ENCODE assay signal across 27 cellular contexts in genomic region chr20:20531283-20531682, GRCh38.
"Had no signal": no experiment of that assay in that cellular context is flagged by ENCODE, and none has a peak within 500 bp of the region (broad histone marks: within the 10 kb centered on the region; RNA-seq: fewer than 3 reads in every experiment).

No MANE protein-coding gene starts in this region.

- H3K36me3 Mint-ChIP-seq: stimulated activated effector memory CD8-positive, alpha-beta T cell treated with anti-CD3 and anti-CD28 coated beads, Interleukin-12 subunit alpha, Interleukin-12 subunit beta, amount 100 ng/mL, for 72 hours had no signal

- H3K27ac Mint-ChIP-seq: stimulated activated effector memory CD8-positive, alpha-beta T cell treated with anti-CD3 and anti-CD28 coated beads, Interleukin-12 subunit alpha, Interleukin-12 subunit beta, amount 100 ng/mL, for 72 hours; stimulated activated memory B cell treated with anti-CD40 and anti-IgM and Interleukin-4, amounts not matched to agents 10 μg/mL and 1 μg/mL and 100 μg/mL, for 72 hours; stimulated activated naive B cell treated with anti-CD40 and anti-IgM and Interleukin-4, amounts not matched to agents 10 μg/mL and 1 μg/mL and 100 μg/mL, for 72 hours; stimulated activated naive CD8-positive, alpha-beta T cell treated with anti-CD3 and anti-CD28 coated beads, Interleukin-15, Interleukin-2, amounts not matched to agents 100 ng/mL and 50 ng/mL, for 24 hours; type B pancreatic cell had no signal

- H3K9me3 ChIP-seq: stomach, suprapubic skin, testis, thoracic aorta, thyroid gland, tibial artery, tibial nerve, transverse colon, upper lobe of left lung, upper lobe of right lung, uterus, vagina had no signal

- ATAC-seq: stimulated activated effector memory CD8-positive, alpha-beta T cell treated with anti-CD3 and anti-CD28 coated beads, Interleukin-12 subunit alpha, Interleukin-12 subunit beta, amount 100 ng/mL, for 72 hours; stimulated activated memory B cell treated with anti-CD40 and anti-IgM and Interleukin-4, amounts not matched to agents 10 μg/mL and 1 μg/mL and 100 μg/mL, for 72 hours; stimulated activated naive B cell treated with anti-CD40 and anti-IgM and Interleukin-4, amounts not matched to agents 10 μg/mL and 1 μg/mL and 100 μg/mL, for 72 hours; stimulated activated naive CD8-positive, alpha-beta T cell treated with anti-CD3 and anti-CD28 coated beads, Interleukin-15, amount 100 ng/mL, for 72 hours; stimulated activated naive CD8-positive, alpha-beta T cell treated with anti-CD3 and anti-CD28 coated beads, Interleukin-15, Interleukin-2, amounts not matched to agents 100 U/mL and 50 U/mL, for 24 hours; upper lobe of right lung had no signal

- DNase-seq: stimulated activated CD4-positive, alpha-beta T cell treated with anti-CD3 and anti-CD28 coated beads, Interleukin-2, amount 100 ng/mL, for 48 hours; stimulated activated CD4-positive, alpha-beta T cell treated with anti-CD3 and anti-CD28 coated beads, Interleukin-4, amount 100 ng/mL, for 1 hour; stimulated activated CD4-positive, alpha-beta T cell treated with anti-CD3 and anti-CD28 coated beads, Interleukin-4, amount 100 ng/mL, for 24 hours; stimulated activated CD4-positive, alpha-beta T cell treated with anti-CD3 and anti-CD28 coated beads, Interleukin-4, amount 100 ng/mL, for 4 hours; stimulated activated CD8-positive, alpha-beta memory T cell treated with anti-CD3 and anti-CD28 coated beads, Interleukin-4, amount 100 ng/mL, for 48 hours; stimulated activated naive B cell treated with anti-CD40 and anti-IgM and Interleukin-4, amounts not matched to agents 10 μg/mL and 1 μg/mL and 100 μg/mL, for 72 hours; stimulated activated naive CD4-positive, alpha-beta T cell; stimulated activated naive CD4-positive, alpha-beta T cell treated with Interleukin-2 at 50 U/mL for 16 hours; stimulated activated naive CD8-positive, alpha-beta T cell treated with anti-CD3 and anti-CD28 coated beads, Interleukin-15, amount 100 ng/mL, for 72 hours; stimulated activated naive CD8-positive, alpha-beta T cell treated with anti-CD3 and anti-CD28 coated beads, Interleukin-15, Interleukin-2, amounts not matched to agents 100 U/mL and 50 U/mL, for 24 hours; stomach; testis; thyroid gland; tibial artery; transverse colon; trophoblast cell; upper lobe of right lung; uterus had no signal

- H3K4me1 ChIP-seq: stomach, suprapubic skin, testis, thyroid gland, tibial artery, upper lobe of left lung, upper lobe of right lung, uterus, vagina had no signal

- H3K27me3 ChIP-seq: stomach, suprapubic skin, testis, thyroid gland, tibial artery, tibial nerve, transverse colon, upper lobe of left lung, upper lobe of right lung, uterus, vagina had no signal

- H3K9me3 Mint-ChIP-seq: stimulated activated effector memory CD8-positive, alpha-beta T cell treated with anti-CD3 and anti-CD28 coated beads, Interleukin-12 subunit alpha, Interleukin-12 subunit beta, amount 100 ng/mL, for 72 hours; stimulated activated memory B cell treated with anti-CD40 and anti-IgM and Interleukin-4, amounts not matched to agents 10 μg/mL and 1 μg/mL and 100 μg/mL, for 72 hours; stimulated activated naive B cell treated with anti-CD40 and anti-IgM and Interleukin-4, amounts not matched to agents 10 μg/mL and 1 μg/mL and 100 μg/mL, for 72 hours; stimulated activated naive CD8-positive, alpha-beta T cell treated with anti-CD3 and anti-CD28 coated beads, Interleukin-15, amount 100 ng/mL, for 72 hours; stimulated activated naive CD8-positive, alpha-beta T cell treated with anti-CD3 and anti-CD28 coated beads, Interleukin-15, Interleukin-2, amounts not matched to agents 100 ng/mL and 50 ng/mL, for 24 hours; type B pancreatic cell had no signal

- H3K27me3 Mint-ChIP-seq: stimulated activated memory B cell treated with anti-CD40 and anti-IgM and Interleukin-4, amounts not matched to agents 10 μg/mL and 1 μg/mL and 100 μg/mL, for 72 hours; stimulated activated naive B cell treated with anti-CD40 and anti-IgM and Interleukin-4, amounts not matched to agents 10 μg/mL and 1 μg/mL and 100 μg/mL, for 72 hours; stimulated activated naive CD8-positive, alpha-beta T cell treated with anti-CD3 and anti-CD28 coated beads, Interleukin-15, amount 100 ng/mL, for 72 hours; stimulated activated naive CD8-positive, alpha-beta T cell treated with anti-CD3 and anti-CD28 coated beads, Interleukin-15, Interleukin-2, amounts not matched to agents 100 ng/mL and 50 ng/mL, for 24 hours; type B pancreatic cell had no signal

- H3K27ac ChIP-seq: stomach, suprapubic skin, testis, thoracic aorta, thyroid gland, tibial artery, tibial nerve, transverse colon, upper lobe of left lung, upper lobe of right lung, uterus, vagina had no signal

- H3K36me3 ChIP-seq: uterus had no signal

- H3K4me3 ChIP-seq: stomach, suprapubic skin, testis, thoracic aorta, thyroid gland, tibial artery, tibial nerve, transverse colon, upper lobe of left lung, upper lobe of right lung, uterus, vagina had no signal

- H3K4me1 Mint-ChIP-seq: stimulated activated memory B cell treated with anti-CD40 and anti-IgM and Interleukin-4, amounts not matched to agents 10 μg/mL and 1 μg/mL and 100 μg/mL, for 72 hours; stimulated activated naive B cell treated with anti-CD40 and anti-IgM and Interleukin-4, amounts not matched to agents 10 μg/mL and 1 μg/mL and 100 μg/mL, for 72 hours; stimulated activated naive CD8-positive, alpha-beta T cell treated with anti-CD3 and anti-CD28 coated beads, Interleukin-15, amount 100 ng/mL, for 72 hours had no signal

- H3K4me3 Mint-ChIP-seq: stimulated activated effector memory CD8-positive, alpha-beta T cell treated with anti-CD3 and anti-CD28 coated beads, Interleukin-12 subunit alpha, Interleukin-12 subunit beta, amount 100 ng/mL, for 72 hours; stimulated activated memory B cell treated with anti-CD40 and anti-IgM and Interleukin-4, amounts not matched to agents 10 μg/mL and 1 μg/mL and 100 μg/mL, for 72 hours; stimulated activated naive B cell treated with anti-CD40 and anti-IgM and Interleukin-4, amounts not matched to agents 10 μg/mL and 1 μg/mL and 100 μg/mL, for 72 hours; stimulated activated naive CD8-positive, alpha-beta T cell treated with anti-CD3 and anti-CD28 coated beads, Interleukin-15, amount 100 ng/mL, for 72 hours; stimulated activated naive CD8-positive, alpha-beta T cell treated with anti-CD3 and anti-CD28 coated beads, Interleukin-15, Interleukin-2, amounts not matched to agents 100 ng/mL and 50 ng/mL, for 24 hours; type B pancreatic cell had no signal
